In genomic region chr6:139531148-139531547, GRCh38 we compare ENCODE assay signal across 9 cellular contexts.
DNase-seq lines count a peak whose midpoint lies in the region; ATAC-seq and TF ChIP-seq lines count a peak whose summit lies in the region.
"Had no signal": no experiment of that assay in that cellular context is flagged by ENCODE, and none has a peak within 500 bp of the region (broad histone marks: within the 10 kb centered on the region; RNA-seq: fewer than 3 reads in every experiment).

No MANE protein-coding gene starts in this region.

- H3K9me3 Mint-ChIP-seq in GM23338 = no peaks in the 10 kb centered on the region
- H3K9me3 Mint-ChIP-seq: stimulated activated memory B cell treated with anti-CD40 and anti-IgM and Interleukin-4, amounts not matched to agents 10 μg/mL and 1 μg/mL and 100 μg/mL, for 72 hours had no signal

- no peak for DNase-seq in GM23338 (ENCODE audit: low spot score)
- DNase-seq in choroid plexus epithelial cell (ENCODE audit: low read depth) = peak; percentile 58
- DNase-seq in stimulated activated CD4-positive, alpha-beta T cell treated with anti-CD3 and anti-CD28 coated beads, Interleukin-2, amount 100 ng/mL, for 4 hours (ENCODE audit: low read depth) = peak; percentile 9
- no peak for DNase-seq in DMS 273 treated with DMSO at 0.1 percent for 48 hours (lab: John Stamatoyannopoulos, UW)
- DNase-seq in NCI-H526 treated with DMSO at 0.1 percent for 48 hours (lab: John Stamatoyannopoulos, UW) = no peak
- no peak for DNase-seq in NCI-H2196 treated with DMSO at 0.1 percent for 48 hours (lab: John Stamatoyannopoulos, UW; ENCODE audit: unreplicated experiment)
- DNase-seq: colonic mucosa had no signal

- H3F3A ChIP-seq in GM23338 (replicated peaks; ENCODE audit: low read depth) = no peaks in the 10 kb centered on the region

- no peak overlapping the region for H3K27ac Mint-ChIP-seq in GM23338
- H3K27ac Mint-ChIP-seq: stimulated activated memory B cell treated with anti-CD40 and anti-IgM and Interleukin-4, amounts not matched to agents 10 μg/mL and 1 μg/mL and 100 μg/mL, for 72 hours had no signal

- H3K79me2 ChIP-seq in GM23338 (replicated peaks; ENCODE audit: insufficient read depth) = no peaks in the 10 kb centered on the region

- no peak overlapping the region for H3K4me3 ChIP-seq in GM23338
- H3K4me3 ChIP-seq in choroid plexus epithelial cell (ENCODE audit: low read depth, low read length) = no peak overlapping the region
- H3K4me3 ChIP-seq: colonic mucosa had no signal

- ATAC-seq in GM23338 (no peak), SK-N-SH treated with all-trans-retinoic acid at 6 μM for 48 hours (peak; percentile 61)
- ATAC-seq: stimulated activated memory B cell treated with anti-CD40 and anti-IgM and Interleukin-4, amounts not matched to agents 10 μg/mL and 1 μg/mL and 100 μg/mL, for 72 hours had no signal

- 0 out of 2 replicates have a peak, but pooled peaks cover 5% of the 10 kb centered on the region for H3K4me1 ChIP-seq in GM23338 (ENCODE audit: insufficient read depth)

- H3K27me3 Mint-ChIP-seq in GM23338 (ENCODE audit: insufficient read depth, low read depth, poor library complexity) = peaks cover 8% of the 10 kb centered on the region
- H3K27me3 Mint-ChIP-seq: stimulated activated memory B cell treated with anti-CD40 and anti-IgM and Interleukin-4, amounts not matched to agents 10 μg/mL and 1 μg/mL and 100 μg/mL, for 72 hours had no signal

- H3K36me3 ChIP-seq in GM23338 (ENCODE audit: insufficient read depth) = no peaks in the 10 kb centered on the region
- H3K36me3 ChIP-seq: colonic mucosa had no signal

- H3K27me3 ChIP-seq in GM23338 (ENCODE audit: insufficient read depth) = no peaks in the 10 kb centered on the region
- H3K27me3 ChIP-seq: colonic mucosa had no signal

- no peak overlapping the region for H3K27ac ChIP-seq in GM23338 (ENCODE audit: low read depth)
- H3K27ac ChIP-seq: colonic mucosa had no signal

- no peak overlapping the region for H3K4me2 ChIP-seq in GM23338

- peaks cover 14% of the 10 kb centered on the region for H3K9me2 ChIP-seq in GM23338 (ENCODE audit: insufficient read depth)

- no peak overlapping the region for H3K4me3 Mint-ChIP-seq in GM23338
- H3K4me3 Mint-ChIP-seq: stimulated activated memory B cell treated with anti-CD40 and anti-IgM and Interleukin-4, amounts not matched to agents 10 μg/mL and 1 μg/mL and 100 μg/mL, for 72 hours had no signal

- H3K4me1 Mint-ChIP-seq in GM23338 = peaks cover 9% of the 10 kb centered on the region

- H3K36me3 Mint-ChIP-seq in GM23338 (ENCODE audit: low read depth) = no peaks in the 10 kb centered on the region; the same call in 2 of the 3 replicates
- H3K36me3 Mint-ChIP-seq: stimulated activated memory B cell treated with anti-CD40 and anti-IgM and Interleukin-4, amounts not matched to agents 10 μg/mL and 1 μg/mL and 100 μg/mL, for 72 hours had no signal

- no peak for TF ChIP-seq CTCF in GM23338 (conservative IDR thresholded peaks at IDR 0.05; ENCODE audit: low read depth in 2 of 2)
- TF ChIP-seq CTCF in choroid plexus epithelial cell (conservative IDR thresholded peaks at IDR 0.05; ENCODE audit: low read depth, low read length) = no peak

- H2AFZ ChIP-seq in GM23338 = 0 out of 2 replicates have a peak overlapping the region, but pooled peaks have one; percentile 9

- H4K20me1 ChIP-seq in GM23338 (replicated peaks; ENCODE audit: insufficient read depth) = no peaks in the 10 kb centered on the region

TF ChIP-seq in GM23338, 12 proteins besides CTCF, POLR2A, EP300 and RAD21 (continues in another document):
- no peak for TF ChIP-seq STAT1 (IDR thresholded peaks at IDR 0.05; ENCODE audit: unreplicated experiment)
- TF ChIP-seq ZNF331 (CRISPR knock-in tag; IDR thresholded peaks at IDR 0.05; ENCODE audit: low read depth) = no peak
- TF ChIP-seq, protein P1, sequence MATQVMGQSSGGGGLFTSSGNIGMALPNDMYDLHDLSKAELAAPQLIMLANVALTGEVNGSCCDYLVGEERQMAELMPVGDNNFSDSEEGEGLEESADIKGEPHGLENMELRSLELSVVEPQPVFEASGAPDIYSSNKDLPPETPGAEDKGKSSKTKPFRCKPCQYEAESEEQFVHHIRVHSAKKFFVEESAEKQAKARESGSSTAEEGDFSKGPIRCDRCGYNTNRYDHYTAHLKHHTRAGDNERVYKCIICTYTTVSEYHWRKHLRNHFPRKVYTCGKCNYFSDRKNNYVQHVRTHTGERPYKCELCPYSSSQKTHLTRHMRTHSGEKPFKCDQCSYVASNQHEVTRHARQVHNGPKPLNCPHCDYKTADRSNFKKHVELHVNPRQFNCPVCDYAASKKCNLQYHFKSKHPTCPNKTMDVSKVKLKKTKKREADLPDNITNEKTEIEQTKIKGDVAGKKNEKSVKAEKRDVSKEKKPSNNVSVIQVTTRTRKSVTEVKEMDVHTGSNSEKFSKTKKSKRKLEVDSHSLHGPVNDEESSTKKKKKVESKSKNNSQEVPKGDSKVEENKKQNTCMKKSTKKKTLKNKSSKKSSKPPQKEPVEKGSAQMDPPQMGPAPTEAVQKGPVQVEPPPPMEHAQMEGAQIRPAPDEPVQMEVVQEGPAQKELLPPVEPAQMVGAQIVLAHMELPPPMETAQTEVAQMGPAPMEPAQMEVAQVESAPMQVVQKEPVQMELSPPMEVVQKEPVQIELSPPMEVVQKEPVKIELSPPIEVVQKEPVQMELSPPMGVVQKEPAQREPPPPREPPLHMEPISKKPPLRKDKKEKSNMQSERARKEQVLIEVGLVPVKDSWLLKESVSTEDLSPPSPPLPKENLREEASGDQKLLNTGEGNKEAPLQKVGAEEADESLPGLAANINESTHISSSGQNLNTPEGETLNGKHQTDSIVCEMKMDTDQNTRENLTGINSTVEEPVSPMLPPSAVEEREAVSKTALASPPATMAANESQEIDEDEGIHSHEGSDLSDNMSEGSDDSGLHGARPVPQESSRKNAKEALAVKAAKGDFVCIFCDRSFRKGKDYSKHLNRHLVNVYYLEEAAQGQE (IDR thresholded peaks at IDR 0.05; ENCODE audit: unreplicated experiment) = no peak
- TF ChIP-seq EZH2 (IDR thresholded peaks at IDR 0.05; ENCODE audit: low read depth, unreplicated experiment) = no peak
- TF ChIP-seq ETS1 (IDR thresholded peaks at IDR 0.05) = no peak
- TF ChIP-seq POLR2AphosphoS5 (IDR thresholded peaks at IDR 0.05; ENCODE audit: low read depth) = no peak
- no peak for TF ChIP-seq EZH2phosphoT487 (IDR thresholded peaks at IDR 0.05; ENCODE audit: unreplicated experiment)
- TF ChIP-seq NANOG (IDR thresholded peaks at IDR 0.05; ENCODE audit: borderline replicate concordance) = no peak
- TF ChIP-seq JUNB (IDR thresholded peaks at IDR 0.05; ENCODE audit: unreplicated experiment) = no peak

TF ChIP-seq in SK-N-SH treated with all-trans-retinoic acid at 6 μM for 48 hours, 23 proteins besides CTCF, POLR2A, EP300 and RAD21:
- no peak for TF ChIP-seq ZNF8 (CRISPR knock-in tag; IDR thresholded peaks at IDR 0.05)
TF ChIP-seq in SK-N-SH treated with all-trans-retinoic acid at 6 μM for 48 hours: peak in this region for 0.

Comparison
In these comparisons a context has a peak if more than half of its experiments do, and no peak if none do; other contexts are left out.
1. DNase-seq: peak in choroid plexus epithelial cell (single experiment) and stimulated activated CD4-positive, alpha-beta T cell treated with anti-CD3 and anti-CD28 coated beads, Interleukin-2, amount 100 ng/mL, for 4 hours (single experiment); none in GM23338 (single experiment), DMS 273 treated with DMSO at 0.1 percent for 48 hours (single experiment), NCI-H526 treated with DMSO at 0.1 percent for 48 hours (single experiment) and NCI-H2196 treated with DMSO at 0.1 percent for 48 hours (single experiment).